Comparison of ENCODE assay signal across 23 cellular contexts in genomic region chr10:119863951-119864565, GRCh38. TPM values are rescaled to one million over a fixed set of nuclear protein-coding genes. Genes with fewer than 3 reads are reported as not detected.
DNase-seq lines count a peak whose midpoint lies in the region; ATAC-seq and TF ChIP-seq lines count a peak whose summit lies in the region.
"Had no signal": no experiment of that assay in that cellular context is flagged by ENCODE, and none has a peak within 500 bp of the region (broad histone marks: within the 10 kb centered on the region; RNA-seq: fewer than 3 reads in every experiment).

No MANE protein-coding gene starts in this region.

- H3K4me3 Mint-ChIP-seq in activated T-cell treated with anti-CD3 and anti-CD28 coated beads, Interleukin-2, amount 50 U/mL, for 72 hours: no peak overlapping the region
- no peak overlapping the region for H3K4me3 Mint-ChIP-seq in activated naive CD8-positive, alpha-beta T cell treated with anti-CD3 and anti-CD28 coated beads for 36 hours
- H3K4me3 Mint-ChIP-seq: activated CD4-positive, alpha-beta T cell treated with anti-CD3 and anti-CD28 coated beads for 36 hours had no signal

- H3K36me3 Mint-ChIP-seq in activated T-cell treated with anti-CD3 and anti-CD28 coated beads, Interleukin-2, amount 50 U/mL, for 72 hours (ENCODE audit: insufficient read depth in 2 of 2): peaks cover 11 to 27% of the 10 kb centered on the region in 2 donors
- peaks cover 44% of the 10 kb centered on the region for H3K36me3 Mint-ChIP-seq in activated naive CD8-positive, alpha-beta T cell treated with anti-CD3 and anti-CD28 coated beads for 36 hours

- H3K27ac Mint-ChIP-seq in activated T-cell treated with anti-CD3 and anti-CD28 coated beads, Interleukin-2, amount 50 U/mL, for 72 hours: peak overlapping the region; percentile 97
- H3K27ac Mint-ChIP-seq in activated naive CD8-positive, alpha-beta T cell treated with anti-CD3 and anti-CD28 coated beads for 36 hours: peak overlapping the region; percentile 57
- H3K27ac Mint-ChIP-seq: activated CD4-positive, alpha-beta T cell treated with anti-CD3 and anti-CD28 coated beads for 36 hours had no signal

- 80 to 91% methylated on average over 1 to 3 of the region's 4 CpGs for WGBS in gastroesophageal sphincter (ENCODE audit: low coverage in 1 of 2), 2 donors

- H3K4me1 ChIP-seq in gastroesophageal sphincter: peaks cover 0 to 41% (median 0%) of the 10 kb centered on the region in 3 donors
- peaks cover 27% of the 10 kb centered on the region for H3K4me1 ChIP-seq in lower lobe of right lung

- no peak for TF ChIP-seq POLR2A in gastroesophageal sphincter (IDR thresholded peaks at IDR 0.05)

- no peak overlapping the region for H3K4me3 ChIP-seq in gastroesophageal sphincter
- no peak overlapping the region for H3K4me3 ChIP-seq in lower lobe of right lung
- H3K4me3 ChIP-seq: left ventricle myocardium inferior, mucosa of descending colon, SJSA1 had no signal

- no peak overlapping the region for H3K27ac ChIP-seq in gastroesophageal sphincter
- no peak overlapping the region for H3K27ac ChIP-seq in lower lobe of right lung
- H3K27ac ChIP-seq: C4-2B, left ventricle myocardium inferior, SJSA1 had no signal

- no peak for ATAC-seq in activated T-cell treated with anti-CD3 and anti-CD28 coated beads, Interleukin-2, amount 50 U/mL, for 72 hours (replicated peaks in 1 of 2)
- ATAC-seq in gastroesophageal sphincter (no peak), lower lobe of right lung (no peak), HG03045 (IDR thresholded peaks at IDR 0.05; ENCODE audit: unreplicated experiment) (no peak)
- ATAC-seq: activated CD4-positive, alpha-beta T cell treated with anti-CD3 and anti-CD28 coated beads for 36 hours; mucosa of descending colon had no signal

- TF ChIP-seq CTCF in gastroesophageal sphincter (IDR thresholded peaks at IDR 0.05): no peak
- no peak for TF ChIP-seq CTCF in lower lobe of right lung (IDR thresholded peaks at IDR 0.05)

- H3K9me3 ChIP-seq in gastroesophageal sphincter (peaks cover 0 to 5% (median 0%) of the 10 kb centered on the region in 3 donors), lower lobe of right lung (peaks cover 5% of the 10 kb centered on the region)
- H3K9me3 ChIP-seq: mucosa of descending colon had no signal

- no peak for TF ChIP-seq EP300 in gastroesophageal sphincter (IDR thresholded peaks at IDR 0.05)

- peaks cover 4 to 6% of the 10 kb centered on the region in 2 donors for H3K9me3 Mint-ChIP-seq in activated T-cell treated with anti-CD3 and anti-CD28 coated beads, Interleukin-2, amount 50 U/mL, for 72 hours
- H3K9me3 Mint-ChIP-seq in activated naive CD8-positive, alpha-beta T cell treated with anti-CD3 and anti-CD28 coated beads for 36 hours: peaks cover 10% of the 10 kb centered on the region

- H3K27me3 ChIP-seq in gastroesophageal sphincter (no peaks in the 10 kb centered on the region), lower lobe of right lung (ENCODE audit: low read depth) (no peaks in the 10 kb centered on the region)
- H3K27me3 ChIP-seq: SJSA1 had no signal

- H3K36me3 ChIP-seq in gastroesophageal sphincter: no peaks in the 10 kb centered on the region
- no peaks in the 10 kb centered on the region for H3K36me3 ChIP-seq in lower lobe of right lung
- H3K36me3 ChIP-seq: left ventricle myocardium inferior had no signal

- H3K27me3 Mint-ChIP-seq in activated T-cell treated with anti-CD3 and anti-CD28 coated beads, Interleukin-2, amount 50 U/mL, for 72 hours (ENCODE audit: low read depth): no peaks in the 10 kb centered on the region
- no peaks in the 10 kb centered on the region for H3K27me3 Mint-ChIP-seq in activated naive CD8-positive, alpha-beta T cell treated with anti-CD3 and anti-CD28 coated beads for 36 hours
- H3K27me3 Mint-ChIP-seq: activated CD4-positive, alpha-beta T cell treated with anti-CD3 and anti-CD28 coated beads for 36 hours had no signal

- intact Hi-C loops in lower lobe of right lung (cut with DNase I): no loop called here

- no peak for DNase-seq in activated T-cell treated with anti-CD3 and anti-CD28 coated beads, Interleukin-2, amount 50 U/mL, for 72 hours
- no peak for DNase-seq in activated T-cell treated with anti-CD3 and anti-CD28 coated beads, Interleukin-2, amount 50 U/mL, for 1 hour
- DNase-seq in NAMALWA (ENCODE audit: low spot score) (peak; percentile 13), lower lobe of right lung (no peak)
- DNase-seq in activated naive CD8-positive, alpha-beta T cell treated with anti-CD3 and anti-CD28 coated beads for 36 hours: no peak
- DNase-seq in effector CD4-positive, alpha-beta T cell: no peak
- DNase-seq: ACHN; activated CD4-positive, alpha-beta T cell treated with anti-CD3 and anti-CD28 coated beads for 36 hours; activated gamma-delta T cell treated with Interleukin-2 at 50 U/mL for 16 hours; anterior cingulate cortex; DMS53; effector CD8-positive, alpha-beta T cell; left ventricle myocardium inferior; mucosa of descending colon; NCI-H1417 treated with DMSO at 0.1 percent for 48 hours; NCI-H526 treated with DMSO at 0.1 percent for 48 hours; nucleus accumbens; substantia nigra; T1000 had no signal

- peaks cover 89% of the 10 kb centered on the region for H3K4me1 Mint-ChIP-seq in activated T-cell treated with anti-CD3 and anti-CD28 coated beads, Interleukin-2, amount 50 U/mL, for 72 hours (ENCODE audit: low read depth)
- H3K4me1 Mint-ChIP-seq in activated naive CD8-positive, alpha-beta T cell treated with anti-CD3 and anti-CD28 coated beads for 36 hours: peaks cover 45% of the 10 kb centered on the region

RNA-seq across cellular contexts. Expression of gene MCMBP, which starts 8.6 kb away (rescaled TPM):
- 10 to 100 TPM; 90.8 to 99.2 TPM for total RNA-seq in activated T-cell treated with anti-CD3 and anti-CD28 coated beads, Interleukin-2, amount 50 U/mL, for 72 hours
- total RNA-seq in activated naive CD8-positive, alpha-beta T cell treated with anti-CD3 and anti-CD28 coated beads for 36 hours: 100 to 1,000 TPM; 120 to 121 TPM
- 10 to 100 TPM; 45.0 to 68.0 (median 54.8) TPM for total RNA-seq in gastroesophageal sphincter
- total RNA-seq in lower lobe of right lung: 52.1 TPM

RNA-seq across cellular contexts. Expression of gene SEC23IP, which starts 28.5 kb away (rescaled TPM):
- total RNA-seq in activated T-cell treated with anti-CD3 and anti-CD28 coated beads, Interleukin-2, amount 50 U/mL, for 72 hours: 10 to 100 TPM; 47.8 to 57.9 TPM
- total RNA-seq in activated naive CD8-positive, alpha-beta T cell treated with anti-CD3 and anti-CD28 coated beads for 36 hours: 10 to 100 TPM; 79.8 to 88.6 TPM
- total RNA-seq in gastroesophageal sphincter (10 to 100 TPM; 15.4 to 51.3 (median 31.1) TPM), lower lobe of right lung (58.8 TPM)
